Comparison of ENCODE assay signal across 35 cellular contexts in genomic region chr1:228653748-228654147, GRCh38.
"Had no signal": no experiment of that assay in that cellular context is flagged by ENCODE, and none has a peak within 500 bp of the region (broad histone marks: within the 10 kb centered on the region; RNA-seq: fewer than 3 reads in every experiment).

No MANE protein-coding gene starts in this region.

- H3K4me3 ChIP-seq: MG63 had no signal

- H3K9me3 ChIP-seq: MG63 had no signal

- DNase-seq: Karpas-422, Kasumi-1, MG63, MM.1S, MV-4-11, NCI-H1048, NCI-H1092, NCI-H1092 treated with DMSO at 0.1 percent for 48 hours, NCI-H1105, NCI-H1105 treated with DMSO at 0.1 percent for 48 hours, NCI-H1417, NCI-H1417 treated with DMSO at 0.1 percent for 48 hours, NCI-H1436, NCI-H1436 treated with DMSO at 0.1 percent for 48 hours, NCI-H146, NCI-H1694, NCI-H1694 treated with DMSO at 0.1 percent for 48 hours, NCI-H187, NCI-H187 treated with DMSO at 0.1 percent for 48 hours, NCI-H1930, NCI-H2029, NCI-H2029 treated with DMSO at 0.1 percent for 48 hours, NCI-H2081, NCI-H2081 treated with DMSO at 0.1 percent for 48 hours, NCI-H2107, NCI-H2171, NCI-H2171 treated with DMSO at 0.1 percent for 48 hours, NCI-H2227 treated with DMSO at 0.1 percent for 48 hours, NCI-H226, NCI-H345, NCI-H446, NCI-H446 treated with DMSO at 0.1 percent for 48 hours, NCI-H510A, NCI-H510A treated with DMSO at 0.1 percent for 48 hours, NCI-H524 had no signal
